10 cellular contexts compared by ENCODE assay signal in the genomic region with DNA sequence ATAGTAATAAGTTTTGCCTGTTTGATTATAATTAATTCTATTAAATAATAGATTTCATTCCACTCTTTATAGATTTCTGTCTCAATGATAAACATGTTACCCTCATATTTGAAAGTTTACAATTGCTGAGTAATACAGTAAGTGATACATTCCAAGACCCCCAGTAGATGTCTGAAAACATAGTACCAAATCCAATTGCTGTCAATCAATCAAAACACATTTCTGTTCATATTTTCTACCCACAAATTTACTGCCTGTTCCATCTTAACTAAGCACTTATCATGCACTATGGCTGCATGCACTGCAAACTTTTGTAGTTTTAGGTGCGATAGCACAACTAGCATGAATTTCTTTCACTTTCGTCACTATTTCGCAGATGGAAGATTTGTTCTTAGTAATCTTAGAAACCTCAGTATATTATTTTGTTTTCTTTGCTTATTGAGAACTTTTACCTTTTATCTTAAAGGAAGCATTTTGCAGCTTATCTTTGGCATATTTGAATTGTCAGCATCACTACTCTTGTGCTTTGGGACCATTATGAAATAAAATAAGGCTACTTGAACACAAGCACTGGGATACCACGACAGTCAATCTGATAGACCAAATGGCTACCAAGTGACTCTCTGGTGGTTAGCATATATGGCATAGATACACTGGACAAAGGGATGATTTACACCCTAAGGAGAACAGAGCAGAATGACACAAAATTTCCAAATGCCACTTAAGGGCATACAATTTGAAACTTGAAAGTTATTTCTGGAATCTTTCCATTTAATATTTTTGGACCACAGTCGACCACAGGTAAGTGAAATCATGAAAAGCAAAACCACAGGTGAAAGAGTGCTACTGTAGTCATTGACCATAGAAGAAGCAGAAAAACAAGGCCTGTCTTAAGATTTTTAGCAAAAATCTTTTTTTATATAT.
DNase-seq lines count a peak whose midpoint lies in the region; ATAC-seq and TF ChIP-seq lines count a peak whose summit lies in the region.
"Had no signal": no experiment of that assay in that cellular context is flagged by ENCODE, and none has a peak within 500 bp of the region (broad histone marks: within the 10 kb centered on the region; RNA-seq: fewer than 3 reads in every experiment).

No MANE protein-coding gene starts in this region.

- DNase-seq in PC-3 (peak; percentile 9), lower lobe of right lung (no peak), sigmoid colon (no peak), mesenteric fat pad (ENCODE audit: low spot score) (no peak)
- no peak for DNase-seq in activated effector memory CD4-positive, alpha-beta T cell treated with Interleukin-2 at 50 U/mL for 16 hours
- DNase-seq: NCI-H2171 treated with DMSO at 0.1 percent for 48 hours; stimulated activated CD4-positive, alpha-beta T cell treated with anti-CD3 and anti-CD28 coated beads, Interleukin-4, amount 100 ng/mL, for 4 hours had no signal

- no peaks in the 10 kb centered on the region for H4K20me1 ChIP-seq in PC-3 (ENCODE audit: low read length)

- WGBS in sigmoid colon, 2 donors = 78 to 91% methylated on average over 5 of the region's 5 CpGs

- intact Hi-C loops in PC-3 (cut with micrococcal nuclease) = loop anchor here (10.0 kb wide), 1 partner anchor 61 kb away; no protein-coding TSS in a partner anchor
- intact Hi-C loops in lower lobe of right lung (cut with DNase I) = no loop called here
- intact Hi-C loops in sigmoid colon (cut with DNase I) = no loop called here

- peaks cover 41% of the 10 kb centered on the region for H3K4me1 ChIP-seq in PC-3 (ENCODE audit: insufficient read depth, low read length)
- H3K4me1 ChIP-seq in lower lobe of right lung = peaks cover 12% of the 10 kb centered on the region
- peaks cover 0 to 26% (median 20%) of the 10 kb centered on the region in 4 donors for H3K4me1 ChIP-seq in sigmoid colon

- H3K36me3 ChIP-seq in PC-3 (ENCODE audit: low read depth, low read length) (no peaks in the 10 kb centered on the region), lower lobe of right lung (no peaks in the 10 kb centered on the region), sigmoid colon (no peaks in the 10 kb centered on the region)

- H3F3A ChIP-seq in PC-3 (ENCODE audit: low read length, unreplicated experiment) = peaks cover 8% of the 10 kb centered on the region

- TF ChIP-seq POLR2A in sigmoid colon (IDR thresholded peaks at IDR 0.05) = no peak

- ATAC-seq in GM18508 (IDR thresholded peaks at IDR 0.05; ENCODE audit: insufficient read depth, unreplicated experiment) = peak; percentile 69
- ATAC-seq in GM19467 (IDR thresholded peaks at IDR 0.05; ENCODE audit: unreplicated experiment) = peak; percentile 85
- ATAC-seq in HG02981 (IDR thresholded peaks at IDR 0.05; ENCODE audit: unreplicated experiment) = peak; percentile 71
- ATAC-seq in PC-3 = no peak
- ATAC-seq in lower lobe of right lung = no peak

- H3K79me2 ChIP-seq in PC-3 (ENCODE audit: low read length) = no peaks in the 10 kb centered on the region

- H3K9me3 ChIP-seq in PC-3 (ENCODE audit: low read length) (no peaks in the 10 kb centered on the region), lower lobe of right lung (no peaks in the 10 kb centered on the region), sigmoid colon (no peaks in the 10 kb centered on the region)

- POLR2A ChIA-PET in PC-3 (lab: Charles Lee; ENCODE audit: unreplicated experiment) = no interaction called here

- CTCF ChIA-PET in PC-3 (lab: Charles Lee) = no interaction called here

- H3K27me3 ChIP-seq in PC-3 (ENCODE audit: low read length) (no peaks in the 10 kb centered on the region), lower lobe of right lung (ENCODE audit: low read depth) (no peaks in the 10 kb centered on the region), sigmoid colon (no peaks in the 10 kb centered on the region)

- H2AFZ ChIP-seq in PC-3 (ENCODE audit: low read length) = no peak overlapping the region

- BruUV-seq in PC-3 (replicated peaks; lab: Mats Ljungman, UMichigan) = no TSS peak

- no peak for TF ChIP-seq CTCF in PC-3 (conservative IDR thresholded peaks at IDR 0.05; ENCODE audit: low read depth, low read length)
- TF ChIP-seq CTCF in lower lobe of right lung (IDR thresholded peaks at IDR 0.05) = no peak
- no peak for TF ChIP-seq CTCF in sigmoid colon (IDR thresholded peaks at IDR 0.05)

- no peak overlapping the region for H3K4me3 ChIP-seq in PC-3 (ENCODE audit: low read length)
- no peak overlapping the region for H3K4me3 ChIP-seq in lower lobe of right lung
- H3K4me3 ChIP-seq in sigmoid colon = no peak overlapping the region

- TF ChIP-seq EP300 in sigmoid colon (IDR thresholded peaks at IDR 0.05) = no peak

- no peak overlapping the region for H3K27ac ChIP-seq in PC-3 (ENCODE audit: low read length)
- no peak overlapping the region for H3K27ac ChIP-seq in lower lobe of right lung
- H3K27ac ChIP-seq in sigmoid colon = no peak overlapping the region

- no peak overlapping the region for H3K4me2 ChIP-seq in PC-3 (ENCODE audit: low read length)

- no peaks in the 10 kb centered on the region for H3K9me2 ChIP-seq in PC-3 (replicated peaks; ENCODE audit: low read length)

- H3K9ac ChIP-seq in PC-3 (ENCODE audit: low read length) = no peak overlapping the region

Comparison
In these comparisons a context has a peak if more than half of its experiments do, and no peak if none do; other contexts are left out.
1. ATAC-seq: peak in GM18508 (single experiment), GM19467 (single experiment) and HG02981 (single experiment); none in PC-3 (single experiment) and lower lobe of right lung (0 of 2).